Comparison of ENCODE assay signal across 8 cellular contexts in genomic region chr16:87956771-87957279, GRCh38. TPM values are rescaled to one million over a fixed set of nuclear protein-coding genes. Genes with fewer than 3 reads are reported as not detected.
DNase-seq lines count a peak whose midpoint lies in the region; ATAC-seq and TF ChIP-seq lines count a peak whose summit lies in the region.

No MANE protein-coding gene starts in this region.

- CTCF ChIA-PET in AG04449 (lab: Yijun Ruan, JAX) = interaction anchor here (0.7 to 1.9 kb wide), 8 partner anchors 9 to 492 kb away, joined by 3 to 5 read pairs (median 4); no protein-coding TSS in a partner anchor

- POLR2A ChIA-PET in AG04449 (lab: Yijun Ruan, JAX) = no interaction called here

- peak; percentile 62 for TF ChIP-seq CTCF in AG04449 (IDR thresholded peaks at IDR 0.05; ENCODE audit: insufficient read depth, low read length, missing control alignments)

- peak; percentile 7 for ATAC-seq in central memory CD8-positive, alpha-beta T cell (replicated peaks; ENCODE audit: extremely low read depth, poor library complexity, severe bottlenecking)
- peak; percentile 24 to 48 for ATAC-seq in natural killer cell treated with Interleukin-12 subunit alpha and Interleukin-12 subunit beta and Interleukin-15 and Interleukin-18, amount 100 ng/mL, for 72 hours

- H3K27ac Mint-ChIP-seq in central memory CD8-positive, alpha-beta T cell (ENCODE audit: low read depth) = peak overlapping the region; percentile 91
- peak overlapping the region; percentile 85 to 95 for H3K27ac Mint-ChIP-seq in natural killer cell treated with Interleukin-12 subunit alpha and Interleukin-12 subunit beta and Interleukin-15 and Interleukin-18, amount 100 ng/mL, for 72 hours

- H3K9me3 Mint-ChIP-seq in central memory CD8-positive, alpha-beta T cell = no peaks in the 10 kb centered on the region
- no peaks in the 10 kb centered on the region for H3K9me3 Mint-ChIP-seq in natural killer cell treated with Interleukin-12 subunit alpha and Interleukin-12 subunit beta and Interleukin-15 and Interleukin-18, amount 100 ng/mL, for 72 hours

- H3K27me3 Mint-ChIP-seq in central memory CD8-positive, alpha-beta T cell = no peaks in the 10 kb centered on the region
- no peaks in the 10 kb centered on the region for H3K27me3 Mint-ChIP-seq in natural killer cell treated with Interleukin-12 subunit alpha and Interleukin-12 subunit beta and Interleukin-15 and Interleukin-18, amount 100 ng/mL, for 72 hours

- DNase-seq in AG04449 (ENCODE audit: low read depth, low spot score) = no peak
- peak; percentile 30 for DNase-seq in RPMI8226
- DNase-seq in central memory CD8-positive, alpha-beta T cell (ENCODE audit: low spot score in 2 of 2) = no peak
- DNase-seq in natural killer cell treated with Interleukin-12 subunit alpha and Interleukin-12 subunit beta and Interleukin-15 and Interleukin-18, amount 100 ng/mL, for 72 hours (ENCODE audit: low spot score) = no peak
- DNase-seq in NCI-H748 treated with DMSO at 0.1 percent for 48 hours (lab: John Stamatoyannopoulos, UW) = no peak
- DNase-seq in occipital lobe (lab: John Stamatoyannopoulos, UW) = no peak
- DNase-seq in ecto neural progenitor cell (ENCODE audit: low spot score) = no peak

- in situ Hi-C loops in GM18951 (cut with MboI; ENCODE audit: low sequenced_read_pairs, unreplicated experiment) = loop anchor here (25.0 kb wide), 1 partner anchor 580 kb away; no protein-coding TSS in a partner anchor

- H3K4me3 ChIP-seq in AG04449 (ENCODE audit: low read depth, low read length) = peak overlapping the region; percentile 13

- peak overlapping the region; percentile 72 for H3K4me3 Mint-ChIP-seq in central memory CD8-positive, alpha-beta T cell
- peak overlapping the region; percentile 80 for H3K4me3 Mint-ChIP-seq in natural killer cell treated with Interleukin-12 subunit alpha and Interleukin-12 subunit beta and Interleukin-15 and Interleukin-18, amount 100 ng/mL, for 72 hours

- TF ChIP-seq POLR2A in GM18951 (IDR thresholded peaks at IDR 0.05; ENCODE audit: extremely low read depth, insufficient read depth, insufficient read length) = peak; percentile 15

- H3K4me1 Mint-ChIP-seq in central memory CD8-positive, alpha-beta T cell = peaks cover 81% of the 10 kb centered on the region
- peaks cover 59 to 77% of the 10 kb centered on the region in 2 donors for H3K4me1 Mint-ChIP-seq in natural killer cell treated with Interleukin-12 subunit alpha and Interleukin-12 subunit beta and Interleukin-15 and Interleukin-18, amount 100 ng/mL, for 72 hours (ENCODE audit: low read depth in 2 of 2)

- H3K36me3 Mint-ChIP-seq in central memory CD8-positive, alpha-beta T cell (ENCODE audit: insufficient read depth) = peaks cover 31% of the 10 kb centered on the region
- H3K36me3 Mint-ChIP-seq in natural killer cell treated with Interleukin-12 subunit alpha and Interleukin-12 subunit beta and Interleukin-15 and Interleukin-18, amount 100 ng/mL, for 72 hours = peaks cover 14% of the 10 kb centered on the region

RNA-seq across cellular contexts. Expression of gene BANP, which starts 5.6 kb away (rescaled TPM):
- total RNA-seq in natural killer cell treated with Interleukin-12 subunit alpha and Interleukin-12 subunit beta and Interleukin-15 and Interleukin-18, amount 100 ng/mL, for 72 hours = 10 to 100 TPM; 31.3 to 59.2 TPM
- 34.3 TPM for total RNA-seq in occipital lobe

RNA-seq across cellular contexts. Expression of gene CA5A, which starts 20.5 kb away (rescaled TPM):
- total RNA-seq in natural killer cell treated with Interleukin-12 subunit alpha and Interleukin-12 subunit beta and Interleukin-15 and Interleukin-18, amount 100 ng/mL, for 72 hours = not detected
- total RNA-seq in occipital lobe = not detected
